Comparison of ENCODE assay signal across 1 cellular context in genomic region chr15:84980196-84981053, GRCh38.
TF ChIP-seq lines count a peak whose summit lies in the region.

No MANE protein-coding gene starts in this region.

TF ChIP-seq in H1, 55 proteins besides CTCF, POLR2A, EP300 and RAD21 (continued from another document):
- TF ChIP-seq E2F6 (IDR thresholded peaks at IDR 0.05) (peak; percentile 89), RXRA (IDR thresholded peaks at IDR 0.05; ENCODE audit: insufficient read depth, low read depth, low read length) (no peak), RNF2 (IDR thresholded peaks at IDR 0.05; ENCODE audit: borderline replicate concordance, low read depth, low read length, missing control alignments, poor library complexity, severe bottlenecking) (no peak), JUN (IDR thresholded peaks at IDR 0.05; ENCODE audit: low read depth, low read length) (no peak), SIX5 (IDR thresholded peaks at IDR 0.05; ENCODE audit: low read depth, low read length) (no peak), SAP30 (IDR thresholded peaks at IDR 0.05; ENCODE audit: insufficient read depth, insufficient replicate concordance, low read length) (peak; percentile 14), NRF1 (IDR thresholded peaks at IDR 0.05; ENCODE audit: low read depth, low read length) (no peak), ASH2L (IDR thresholded peaks at IDR 0.05; ENCODE audit: low read length) (peak; percentile 67), CHD2 (IDR thresholded peaks at IDR 0.05; ENCODE audit: low read length) (no peak), JUND (IDR thresholded peaks at IDR 0.05; ENCODE audit: low read length) (no peak), MAFK (IDR thresholded peaks at IDR 0.05; ENCODE audit: low read depth, low read length) (no peak; the same call in 1 of the 2 replicates), RFX5 (IDR thresholded peaks at IDR 0.05; ENCODE audit: borderline replicate concordance, low read depth, low read length) (no peak), CTBP2 (IDR thresholded peaks at IDR 0.05; ENCODE audit: borderline replicate concordance, insufficient read depth, insufficient read length, low read length) (no peak), POU5F1 (IDR thresholded peaks at IDR 0.05; ENCODE audit: low read depth, low read length) (no peak), MAX (IDR thresholded peaks at IDR 0.05) (peak; percentile 84), TAF1 (IDR thresholded peaks at IDR 0.05; ENCODE audit: low read depth, low read length) (peak; percentile 58; the same call in 1 of the 2 replicates), SP1 (IDR thresholded peaks at IDR 0.05; ENCODE audit: low read depth, low read length) (peak; percentile 95), TEAD4 (IDR thresholded peaks at IDR 0.05; ENCODE audit: low read depth, low read length) (0 out of 2 replicates have a peak, but pooled peaks have one; percentile 46), BACH1 (IDR thresholded peaks at IDR 0.05; ENCODE audit: low read length) (no peak), HDAC6 (IDR thresholded peaks at IDR 0.05; ENCODE audit: low read depth, low read length) (no peak), ZNF274 (IDR thresholded peaks at IDR 0.05; ENCODE audit: borderline replicate concordance, extremely low read depth, low read length) (no peak), YY1 (IDR thresholded peaks at IDR 0.05; ENCODE audit: low read depth, low read length) (0 out of 2 replicates have a peak, but pooled peaks have one; percentile 16), SUZ12 (IDR thresholded peaks at IDR 0.05; ENCODE audit: low read length) (no peak), HDAC2 (IDR thresholded peaks at IDR 0.05; ENCODE audit: borderline replicate concordance in 1 of 2, low read depth in 2 of 2, low read length in 2 of 2) (peak in 1 of 2 experiments; percentile 51; a peak in 1 of 4 replicates), CEBPB (IDR thresholded peaks at IDR 0.05; ENCODE audit: low read depth, low read length) (no peak), SRF (IDR thresholded peaks at IDR 0.05; ENCODE audit: low read depth, low read length) (no peak), BCL11A (IDR thresholded peaks at IDR 0.05; ENCODE audit: low read depth in 2 of 2, low read length in 2 of 2) (no peak), PHF8 (conservative IDR thresholded peaks at IDR 0.05; ENCODE audit: low read depth, low read length) (0 out of 2 replicates have a peak, but pooled peaks have one; percentile 25), EGR1 (IDR thresholded peaks at IDR 0.05; ENCODE audit: borderline replicate concordance, low read depth, low read length) (peak; percentile 62), CBX8 (IDR thresholded peaks at IDR 0.05; ENCODE audit: borderline replicate concordance, low read depth, low read length) (no peak), GTF2F1 (IDR thresholded peaks at IDR 0.05; ENCODE audit: borderline replicate concordance, low read depth, low read length) (no peak), CHD7 (IDR thresholded peaks at IDR 0.05; ENCODE audit: insufficient replicate concordance, low read length) (no peak), GABPA (IDR thresholded peaks at IDR 0.05; ENCODE audit: borderline replicate concordance, insufficient read depth, low read length) (no peak), EZH2 (IDR thresholded peaks at IDR 0.05; ENCODE audit: low read depth, low read length, severe bottlenecking) (peak; percentile 25), KDM1A (IDR thresholded peaks at IDR 0.05; ENCODE audit: borderline replicate concordance, low read length) (no peak), RBBP5 (IDR thresholded peaks at IDR 0.05; ENCODE audit: borderline replicate concordance, low read depth, low read length) (peak; percentile 47; the same call in 1 of the 2 replicates), KDM5A (IDR thresholded peaks at IDR 0.05; ENCODE audit: low read length) (no peak), CHD1 (IDR thresholded peaks at IDR 0.05; ENCODE audit: low read depth, low read length) (no peak), KDM4A (IDR thresholded peaks at IDR 0.05; ENCODE audit: low read depth, low read length, severe bottlenecking) (peak; percentile 36), SIN3A (conservative IDR thresholded peaks at IDR 0.05 in 1 of 2, IDR thresholded peaks at IDR 0.05 in 1 of 2; ENCODE audit: low read depth in 1 of 2, low read length in 2 of 2) (peak; percentile 7 to 73; a peak in 2 of 4 replicates), NANOG (IDR thresholded peaks at IDR 0.05; ENCODE audit: insufficient read depth, low read depth, low read length, poor library complexity, severe bottlenecking) (no peak)
